ENCODE assay signal across 6 cellular contexts in the genomic region with DNA sequence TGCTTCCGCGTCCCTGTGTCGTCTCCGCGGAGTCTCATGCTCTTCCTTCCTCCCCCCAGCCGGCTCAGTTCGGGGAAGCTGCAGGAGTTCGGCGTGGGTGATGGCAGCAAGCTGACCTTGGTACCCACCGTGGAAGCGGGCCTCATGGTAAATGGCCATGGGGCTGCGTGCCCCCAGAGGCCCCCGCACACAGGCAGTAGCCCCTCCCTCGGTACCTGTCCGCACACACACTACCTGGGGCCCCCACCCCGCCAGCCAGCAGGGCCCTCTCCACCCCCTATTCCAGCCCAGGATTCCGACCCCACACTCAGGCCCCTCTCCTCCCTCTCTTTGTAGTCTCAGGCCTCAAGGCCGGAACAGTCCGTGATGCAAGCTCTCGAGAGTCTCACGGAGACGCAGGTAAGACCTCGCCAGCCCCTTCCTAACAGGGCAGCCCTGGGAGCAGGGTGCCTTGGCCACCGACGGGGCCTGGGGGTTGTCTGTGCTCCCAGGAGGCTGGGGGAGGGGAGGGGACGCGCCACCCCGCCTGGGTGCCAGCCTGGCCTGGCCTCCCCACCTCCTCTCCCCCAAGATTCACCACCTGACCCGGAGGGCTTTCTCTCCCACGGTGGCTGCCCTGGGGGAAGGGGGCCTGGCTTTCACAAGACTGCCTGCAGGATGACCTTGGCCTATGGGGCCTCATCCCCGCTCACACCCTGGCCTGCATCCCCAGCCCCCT.
DNase-seq lines count a peak whose midpoint lies in the region; ATAC-seq lines count a peak whose summit lies in the region.

No MANE protein-coding gene starts in this region.

- H3K27me3 ChIP-seq in BLaER1: no peaks in the 10 kb centered on the region
- no peaks in the 10 kb centered on the region for H3K27me3 ChIP-seq in NT2/D1 (ENCODE audit: insufficient read depth, insufficient read length)

- H3K36me3 ChIP-seq in BLaER1 (peaks cover 49% of the 10 kb centered on the region), NT2/D1 (ENCODE audit: insufficient read depth, insufficient read length, low read length) (peaks cover 53% of the 10 kb centered on the region)

- no peak for ATAC-seq in GM19395 (IDR thresholded peaks at IDR 0.05; ENCODE audit: unreplicated experiment)

- DNase-seq in NT2/D1 (ENCODE audit: low read depth, low spot score) (no peak), nucleus accumbens (lab: John Stamatoyannopoulos, UW) (peak in 37 of 56 donors; percentile 33 to 84 (median 62)), ecto neural progenitor cell (ENCODE audit: low spot score) (no peak)
- peak; percentile 71 for DNase-seq in central memory CD4-positive, alpha-beta T cell

- H3K4me1 ChIP-seq in BLaER1: peaks cover 47% of the 10 kb centered on the region
- H3K4me1 ChIP-seq in NT2/D1 (ENCODE audit: insufficient read depth, insufficient read length): peaks cover 31% of the 10 kb centered on the region

- H3K27ac ChIP-seq in BLaER1: peak overlapping the region; percentile 97

- H3K9me3 ChIP-seq in BLaER1: no peaks in the 10 kb centered on the region
- no peaks in the 10 kb centered on the region for H3K9me3 ChIP-seq in NT2/D1 (ENCODE audit: insufficient read depth, low read length)

- H3K9ac ChIP-seq in BLaER1 (peak overlapping the region; percentile 99), NT2/D1 (ENCODE audit: insufficient read length, low read depth) (peak overlapping the region; percentile 96)

- peaks cover 60% of the 10 kb centered on the region for H4K20me1 ChIP-seq in BLaER1

- H3K4me3 ChIP-seq in BLaER1 (peak overlapping the region; percentile 99), NT2/D1 (ENCODE audit: insufficient read length, low read depth) (peak overlapping the region; percentile 92)

- H3K4me2 ChIP-seq in BLaER1: peak overlapping the region; percentile 100

Comparison
In these comparisons a context has a peak if more than half of its experiments do, and no peak if none do; other contexts are left out.
1. DNase-seq: peak in central memory CD4-positive, alpha-beta T cell (single experiment) and nucleus accumbens (37 of 56); none in NT2/D1 (single experiment) and ecto neural progenitor cell (single experiment).